ENCODE assay signal across 8 cellular contexts in genomic region chr11:67400942-67401494, GRCh38. TPM values are rescaled to one million over a fixed set of nuclear protein-coding genes. Genes with fewer than 3 reads are reported as not detected.
DNase-seq lines count a peak whose midpoint lies in the region; ATAC-seq lines count a peak whose summit lies in the region.

No MANE protein-coding gene starts in this region.

- peak overlapping the region; percentile 83 for H3K4me3 ChIP-seq in iPS-20b (ENCODE audit: low read length)
- peak overlapping the region; percentile 75 to 91 (median 82) for H3K4me3 ChIP-seq in subcutaneous abdominal adipose tissue (ENCODE audit: low read depth in 1 of 5, low read length in 5 of 5)

- H3K36me3 ChIP-seq in iPS-20b (ENCODE audit: insufficient read depth, low read depth, low read length) (peaks cover 41% of the 10 kb centered on the region), subcutaneous abdominal adipose tissue (ENCODE audit: control insufficient read depth in 5 of 5, insufficient read depth in 5 of 5, low read length in 5 of 5) (peaks cover 0 to 34% (median 26%) of the 10 kb centered on the region in 5 donors)

- no peaks in the 10 kb centered on the region for H3K9me3 ChIP-seq in iPS-20b (ENCODE audit: insufficient read depth, low read depth, low read length)
- H3K9me3 ChIP-seq in subcutaneous abdominal adipose tissue (ENCODE audit: control insufficient read depth in 5 of 5, low read length in 5 of 5): no peaks in the 10 kb centered on the region

- no peaks in the 10 kb centered on the region for H3K27me3 ChIP-seq in iPS-20b (ENCODE audit: insufficient read depth, low read length)
- peaks cover 0 to 5% (median 0%) of the 10 kb centered on the region in 5 donors for H3K27me3 ChIP-seq in subcutaneous abdominal adipose tissue (ENCODE audit: control insufficient read depth in 5 of 5, insufficient read depth in 4 of 5, low read length in 5 of 5)

- H3K36me3 Mint-ChIP-seq in activated naive CD4-positive, alpha-beta T cell treated with anti-CD3 and anti-CD28 coated beads, Interleukin-2, amount 50 U/mL, for 72 hours: peaks cover 22 to 41% of the 10 kb centered on the region in 2 donors

- peak overlapping the region; percentile 79 to 92 for H3K27ac Mint-ChIP-seq in activated naive CD4-positive, alpha-beta T cell treated with anti-CD3 and anti-CD28 coated beads, Interleukin-2, amount 50 U/mL, for 72 hours

- H3K9me3 Mint-ChIP-seq in activated naive CD4-positive, alpha-beta T cell treated with anti-CD3 and anti-CD28 coated beads, Interleukin-2, amount 50 U/mL, for 72 hours: no peaks in the 10 kb centered on the region

- DNase-seq in activated naive CD4-positive, alpha-beta T cell treated with anti-CD3 and anti-CD28 coated beads, Interleukin-2, amount 50 U/mL, for 72 hours (ENCODE audit: low spot score in 2 of 2): no peak
- no peak for DNase-seq in stimulated activated CD4-positive, alpha-beta T cell treated with anti-CD3 and anti-CD28 coated beads, Interleukin-12 subunit alpha, Interleukin-12 subunit beta, amount 100 ng/mL, for 4 hours
- no peak for DNase-seq in G401 (ENCODE audit: low spot score)
- DNase-seq in NCI-H226: no peak

- H3K27ac ChIP-seq in iPS-20b (ENCODE audit: low read length): no peak overlapping the region
- peak overlapping the region; percentile 69 for H3K27ac ChIP-seq in subcutaneous abdominal adipose tissue (ENCODE audit: low read depth, low read length)

- ATAC-seq in GM18511 (IDR thresholded peaks at IDR 0.05; ENCODE audit: unreplicated experiment): peak; percentile 23
- ATAC-seq in HG02938 (IDR thresholded peaks at IDR 0.05; ENCODE audit: unreplicated experiment): peak; percentile 8
- peak in 1 of 2 donors; percentile 3 for ATAC-seq in activated naive CD4-positive, alpha-beta T cell treated with anti-CD3 and anti-CD28 coated beads, Interleukin-2, amount 50 U/mL, for 72 hours

- H3K4me1 ChIP-seq in iPS-20b (ENCODE audit: insufficient read depth, low read length) (peaks cover 5% of the 10 kb centered on the region; the same call in 1 of the 2 replicates), subcutaneous abdominal adipose tissue (ENCODE audit: control insufficient read depth in 5 of 5, insufficient read depth in 5 of 5, low read length in 5 of 5) (peaks cover 8 to 58% (median 52%) of the 10 kb centered on the region in 5 donors)

- in situ Hi-C loops in G401 (cut with HindIII; ENCODE audit: low sequenced_read_pairs): no loop called here

- H3K9ac ChIP-seq in iPS-20b (ENCODE audit: low read depth, low read length) (peak overlapping the region; percentile 92), subcutaneous abdominal adipose tissue (ENCODE audit: low read length in 5 of 5) (peak overlapping the region in 4 of 5 donors; percentile 84 to 93 (median 90))

RNA-seq across cellular contexts. Expression of gene PPP1CA, which starts 0.6 kb away (rescaled TPM):
- 100 to 1,000 TPM; 238 to 253 TPM for total RNA-seq in activated naive CD4-positive, alpha-beta T cell treated with anti-CD3 and anti-CD28 coated beads, Interleukin-2, amount 50 U/mL, for 72 hours
- total RNA-seq in G401 (2014; rRNA removed; shearing (Covaris generic)): 319 TPM in 2 replicates

RNA-seq across cellular contexts. Expression of gene TBC1D10C, which starts 2.9 kb away (rescaled TPM):
- 100 to 1,000 TPM; 135 to 155 TPM for total RNA-seq in activated naive CD4-positive, alpha-beta T cell treated with anti-CD3 and anti-CD28 coated beads, Interleukin-2, amount 50 U/mL, for 72 hours
- total RNA-seq in G401 (2014; rRNA removed; shearing (Covaris generic)): 0.10 and 0.31 TPM in 2 replicates

RNA-seq across cellular contexts. Expression of gene RAD9A, which starts 9.2 kb away (rescaled TPM):
- total RNA-seq in activated naive CD4-positive, alpha-beta T cell treated with anti-CD3 and anti-CD28 coated beads, Interleukin-2, amount 50 U/mL, for 72 hours: 10 to 100 TPM; 35.6 to 53.7 TPM
- 20.3 and 38.1 TPM in 2 replicates for total RNA-seq in G401 (2014; rRNA removed; shearing (Covaris generic))

RNA-seq across cellular contexts. Expression of gene CARNS1, which starts 14.5 kb away (rescaled TPM):
- 1 to 10 TPM; 1.4 to 4.5 TPM for total RNA-seq in activated naive CD4-positive, alpha-beta T cell treated with anti-CD3 and anti-CD28 coated beads, Interleukin-2, amount 50 U/mL, for 72 hours
- total RNA-seq in G401 (2014; rRNA removed; shearing (Covaris generic)): not detected in 2 replicates

RNA-seq across cellular contexts. Expression of gene RPS6KB2, which starts 27.3 kb away (rescaled TPM):
- 10 to 100 TPM; 64.3 to 68.8 TPM for total RNA-seq in activated naive CD4-positive, alpha-beta T cell treated with anti-CD3 and anti-CD28 coated beads, Interleukin-2, amount 50 U/mL, for 72 hours
- 121 and 125 TPM in 2 replicates for total RNA-seq in G401 (2014; rRNA removed; shearing (Covaris generic))

Comparison
In these comparisons a context has a peak if more than half of its experiments do, and no peak if none do; other contexts are left out.
1. RNA of gene TBC1D10C, which starts 2.9 kb away (total RNA-seq): 135 to 155 TPM in activated naive CD4-positive, alpha-beta T cell treated with anti-CD3 and anti-CD28 coated beads, Interleukin-2, amount 50 U/mL, for 72 hours; 0.10 to 0.31 TPM in G401; every median in the first group is over 100 times any median in the second.